9 cellular contexts compared by ENCODE assay signal in the genomic region with DNA sequence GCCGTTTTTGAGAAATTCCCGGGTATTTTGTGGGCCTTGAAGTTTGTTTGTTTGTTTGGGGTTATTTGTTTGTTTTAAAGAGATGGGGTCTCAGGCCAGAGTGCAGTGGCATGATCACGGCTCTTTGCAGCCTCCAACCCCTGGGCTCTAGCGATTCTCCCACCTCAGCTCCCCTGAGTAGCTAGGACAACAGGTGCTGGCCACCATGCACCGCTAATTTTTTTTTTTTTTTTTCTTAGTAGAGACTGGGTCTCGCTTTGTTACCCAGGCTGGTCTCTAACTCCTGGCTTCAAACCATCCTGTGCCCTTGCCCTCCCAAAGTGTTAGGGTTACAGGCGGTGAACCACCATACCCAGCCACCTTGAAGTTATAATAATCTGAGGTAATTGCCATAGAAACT. TPM values are rescaled to one million over a fixed set of nuclear protein-coding genes. Genes with fewer than 3 reads are reported as not detected.
DNase-seq lines count a peak whose midpoint lies in the region; ATAC-seq and TF ChIP-seq lines count a peak whose summit lies in the region.
"Had no signal": no experiment of that assay in that cellular context is flagged by ENCODE, and none has a peak within 500 bp of the region (broad histone marks: within the 10 kb centered on the region; RNA-seq: fewer than 3 reads in every experiment).

No MANE protein-coding gene starts in this region.

- TF ChIP-seq CTCF in DND-41 (IDR thresholded peaks at IDR 0.05; ENCODE audit: borderline replicate concordance, extremely low read depth, low read length, poor library complexity, severe bottlenecking), result no peak
- TF ChIP-seq CTCF in OCI-LY3 (IDR thresholded peaks at IDR 0.05; ENCODE audit: low read depth, low read length), result no peak
- no peak for TF ChIP-seq CTCF in dorsolateral prefrontal cortex (IDR thresholded peaks at IDR 0.05 in 54 of 56, conservative IDR thresholded peaks at IDR 0.05 in 2 of 56; ENCODE audit: low read depth in 1 of 56, partially characterized antibody in 56 of 56)
- TF ChIP-seq CTCF in osteoblast (IDR thresholded peaks at IDR 0.05; ENCODE audit: extremely low read depth, low read depth, low read length), result no peak
- no peak for TF ChIP-seq CTCF in tibial nerve (IDR thresholded peaks at IDR 0.05)

- peaks cover 65% of the 10 kb centered on the region for H3K79me2 ChIP-seq in DND-41 (ENCODE audit: insufficient read depth, low read length)
- H3K79me2 ChIP-seq in OCI-LY3 (ENCODE audit: low read length), result peaks cover 64% of the 10 kb centered on the region
- H3K79me2 ChIP-seq in osteoblast (ENCODE audit: insufficient read depth, low read length), result peaks cover 60% of the 10 kb centered on the region

- 89 to 90% methylated on average over 7 of the region's 7 CpGs for WGBS in tibial nerve, 2 donors

- peaks cover 37% of the 10 kb centered on the region for H3K4me1 ChIP-seq in DND-41 (ENCODE audit: insufficient read depth, low read length)
- peaks cover 15% of the 10 kb centered on the region for H3K4me1 ChIP-seq in OCI-LY3 (ENCODE audit: low read length)
- H3K4me1 ChIP-seq in osteoblast (ENCODE audit: insufficient read depth, low read length), result peaks cover 6% of the 10 kb centered on the region
- peaks cover 0 to 54% (median 23%) of the 10 kb centered on the region in 4 donors for H3K4me1 ChIP-seq in tibial nerve

- ATAC-seq in DND-41 (ENCODE audit: insufficient read depth, low read depth), result no peak
- ATAC-seq in HG02884 (IDR thresholded peaks at IDR 0.05; ENCODE audit: unreplicated experiment), result no peak

- peak overlapping the region; percentile 76 for H3K4me2 ChIP-seq in DND-41 (ENCODE audit: insufficient read depth, low read length)
- H3K4me2 ChIP-seq in OCI-LY3 (ENCODE audit: low read length), result peak overlapping the region; percentile 76
- peak overlapping the region; percentile 82 for H3K4me2 ChIP-seq in osteoblast (ENCODE audit: insufficient read depth, low read length)

- no peaks in the 10 kb centered on the region for H3K9me3 ChIP-seq in DND-41 (ENCODE audit: insufficient read depth, low read length, severe bottlenecking)
- no peaks in the 10 kb centered on the region for H3K9me3 ChIP-seq in OCI-LY3 (ENCODE audit: insufficient read depth, low read length)
- H3K9me3 ChIP-seq in osteoblast (ENCODE audit: low read depth, low read length), result no peaks in the 10 kb centered on the region
- H3K9me3 ChIP-seq in tibial nerve, result no peaks in the 10 kb centered on the region

- H3K4me3 ChIP-seq in DND-41 (ENCODE audit: low read depth in 1 of 2, low read length in 2 of 2) (peak overlapping the region; percentile 61 to 66; a peak in 3 of 4 replicates), OCI-LY3 (ENCODE audit: low read length) (peak overlapping the region; percentile 90; the same call in 1 of the 2 replicates), dorsolateral prefrontal cortex (peak overlapping the region in 57 of 59 donors; percentile 72 to 100 (median 93)), osteoblast (ENCODE audit: insufficient read depth, low read length) (peak overlapping the region; percentile 14), tibial nerve (peak overlapping the region in 1 of 4 donors; percentile 97)

- H2AFZ ChIP-seq in DND-41 (ENCODE audit: low read depth, low read length), result no peak overlapping the region
- no peak overlapping the region for H2AFZ ChIP-seq in OCI-LY3 (ENCODE audit: low read depth, low read length)
- no peak overlapping the region for H2AFZ ChIP-seq in osteoblast (ENCODE audit: low read length)

- intact Hi-C loops in dorsolateral prefrontal cortex (cut with DNase I), result no loop called here

- H3K27ac ChIP-seq in DND-41 (ENCODE audit: low read length) (no peak overlapping the region), OCI-LY3 (ENCODE audit: low read length) (no peak overlapping the region), dorsolateral prefrontal cortex (peak overlapping the region in 43 of 59 donors; percentile 2 to 100 (median 98)), osteoblast (ENCODE audit: low read depth, low read length) (no peak overlapping the region), tibial nerve (peak overlapping the region in 2 of 4 donors; percentile 99)

- H4K20me1 ChIP-seq in DND-41 (ENCODE audit: insufficient read depth, low read length), result peaks cover 24% of the 10 kb centered on the region; the same call in 1 of the 2 replicates
- H4K20me1 ChIP-seq in OCI-LY3 (ENCODE audit: insufficient read depth, low read length), result 0 out of 2 replicates have a peak, but pooled peaks cover 2% of the 10 kb centered on the region
- H4K20me1 ChIP-seq in osteoblast (ENCODE audit: insufficient read depth, low read length), result peaks cover 19% of the 10 kb centered on the region

- TF ChIP-seq EP300 in tibial nerve (IDR thresholded peaks at IDR 0.05), result no peak

- H3K9ac ChIP-seq in DND-41 (ENCODE audit: low read depth, low read length), result peak overlapping the region; percentile 92
- no peak overlapping the region for H3K9ac ChIP-seq in OCI-LY3 (ENCODE audit: low read length)

- no peaks in the 10 kb centered on the region for H3K27me3 ChIP-seq in DND-41 (ENCODE audit: insufficient read depth, low read length, poor library complexity)
- H3K27me3 ChIP-seq in OCI-LY3 (ENCODE audit: low read depth, low read length), result no peaks in the 10 kb centered on the region
- H3K27me3 ChIP-seq in dorsolateral prefrontal cortex, result no peaks in the 10 kb centered on the region
- H3K27me3 ChIP-seq in osteoblast (ENCODE audit: insufficient read depth, low read length), result no peaks in the 10 kb centered on the region
- no peaks in the 10 kb centered on the region for H3K27me3 ChIP-seq in tibial nerve

- no peak for DNase-seq in DND-41
- peak in 1 of 10 donors; percentile 5 for DNase-seq in dorsolateral prefrontal cortex
- no peak for DNase-seq in osteoblast (ENCODE audit: insufficient read length, low spot score, missing footprints)
- DNase-seq in NCI-H1930 (lab: John Stamatoyannopoulos, UW), result no peak
- no peak for DNase-seq in tibial nerve (ENCODE audit: low spot score in 2 of 2)
- DNase-seq in occipital lobe (lab: John Stamatoyannopoulos, UW), result no peak
- DNase-seq: GF-D8 had no signal

- H3K36me3 ChIP-seq in DND-41 (ENCODE audit: insufficient read depth, low read length), result peaks cover 57% of the 10 kb centered on the region
- peaks cover 43% of the 10 kb centered on the region for H3K36me3 ChIP-seq in OCI-LY3 (replicated peaks; ENCODE audit: low read depth, low read length)
- peaks cover 47% of the 10 kb centered on the region for H3K36me3 ChIP-seq in osteoblast (ENCODE audit: insufficient read depth, low read length)
- H3K36me3 ChIP-seq in tibial nerve, result peaks cover 0 to 57% (median 18%) of the 10 kb centered on the region in 3 donors

- no peak for TF ChIP-seq POLR2A in tibial nerve (IDR thresholded peaks at IDR 0.05)

RNA-seq across cellular contexts. Expression of a gene that starts 2.0 kb away (rescaled TPM):
- total RNA-seq in dorsolateral prefrontal cortex (100 to 1,000 TPM in 1 of 120 experiments, 10 to 100 TPM in 119; 62.0 to 109 (median 76.4) TPM), osteoblast (38.9 and 40.9 TPM in 2 replicates), tibial nerve (10 to 100 TPM; 49.0 to 66.6 (median 56.5) TPM), occipital lobe (77.0 TPM)

RNA-seq across cellular contexts. Expression of a gene that starts 7.6 kb away (rescaled TPM):
- total RNA-seq in dorsolateral prefrontal cortex (100 to 1,000 TPM; 162 to 726 (median 281) TPM), osteoblast (0.29 TPM in 1 of 2 replicates, not detected in the other), tibial nerve (100 to 1,000 TPM in 1 of 4 donors, 10 to 100 TPM in 3; 41.4 to 102 (median 69.2) TPM), occipital lobe (0.47 TPM)

RNA-seq across cellular contexts. Expression of a gene that starts 8.6 kb away (rescaled TPM):
- total RNA-seq in dorsolateral prefrontal cortex (100 to 1,000 TPM in 56 of 120 experiments, 10 to 100 TPM in 64; 52.0 to 204 (median 98.7) TPM), osteoblast (121 and 165 TPM in 2 replicates), tibial nerve (100 to 1,000 TPM in 3 of 4 donors, 10 to 100 TPM in 1; 74.4 to 151 (median 121) TPM), occipital lobe (5.3 TPM)

RNA-seq across cellular contexts. Expression of a gene that starts 19.7 kb away (rescaled TPM):
- total RNA-seq in dorsolateral prefrontal cortex (1 to 10 TPM in 23 of 120 experiments, under 1 TPM in 30, not detected in 67; 0.36 to 2.9 (median 0.96) TPM), osteoblast (0.36 TPM in 1 of 2 replicates, not detected in the other), tibial nerve (10 to 100 TPM in 1 of 4 donors, not detected in 3; 15.3 TPM), occipital lobe (0.47 TPM)

RNA-seq across cellular contexts. Expression of a gene that starts 22.6 kb away (rescaled TPM):
- 10 to 100 TPM; 29.9 to 50.4 (median 39.0) TPM for total RNA-seq in dorsolateral prefrontal cortex
- total RNA-seq in osteoblast, result 53.6 TPM in 2 replicates
- total RNA-seq in tibial nerve, result 10 to 100 TPM; 34.1 to 59.9 (median 43.7) TPM
- total RNA-seq in occipital lobe, result 36.3 TPM

Comparison
In these comparisons a context has a peak if more than half of its experiments do, and no peak if none do; other contexts are left out.
1. H3K27ac ChIP-seq: peak in dorsolateral prefrontal cortex (43 of 59); none in DND-41 (single experiment), OCI-LY3 (single experiment) and osteoblast (single experiment).
2. RNA of a gene that starts 7.6 kb away (total RNA-seq): 162 to 726 TPM in dorsolateral prefrontal cortex and 41.4 to 102 TPM in tibial nerve; 0.47 TPM in occipital lobe (single experiment) and 0.29 TPM in osteoblast; every median in the first group is over 10 times any median in the second.
3. Peak in every context shown above with its lines, with median percentiles within 50 percentile points of each other: H3K4me2 ChIP-seq.